15 cellular contexts compared by ENCODE assay signal in the genomic region with DNA sequence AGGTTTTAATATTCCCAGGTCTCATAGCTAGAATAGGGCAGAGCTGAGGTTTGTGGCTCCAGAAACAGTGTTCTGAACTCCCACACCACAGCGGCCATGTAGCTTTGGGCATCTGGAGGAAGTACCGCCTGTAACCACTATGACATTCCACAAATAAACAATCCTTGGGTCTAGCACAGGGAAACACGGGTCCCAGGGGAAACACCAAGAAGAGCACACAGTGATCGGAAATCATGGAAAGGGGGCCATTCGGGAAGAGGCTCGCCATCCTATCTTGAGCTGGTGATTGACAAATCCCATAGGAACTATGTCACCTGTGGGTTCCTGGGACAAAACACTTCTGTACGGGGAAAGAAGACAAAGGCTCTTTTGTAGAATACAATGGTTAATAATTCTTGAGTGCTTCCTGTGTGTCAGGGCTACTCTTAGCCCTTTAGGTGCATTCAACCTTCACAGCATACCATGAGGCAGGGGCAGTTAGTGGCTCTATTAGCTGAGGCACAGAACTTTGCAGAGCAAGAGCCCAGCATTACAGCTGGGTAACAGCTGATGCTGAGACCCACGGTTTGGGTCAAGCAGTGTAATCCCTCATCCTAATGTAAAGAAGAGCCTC.
DNase-seq lines count a peak whose midpoint lies in the region; ATAC-seq and TF ChIP-seq lines count a peak whose summit lies in the region.
"Had no signal": no experiment of that assay in that cellular context is flagged by ENCODE, and none has a peak within 500 bp of the region (broad histone marks: within the 10 kb centered on the region; RNA-seq: fewer than 3 reads in every experiment).

No MANE protein-coding gene starts in this region.

- no peak overlapping the region for H3K9ac ChIP-seq in mesendoderm (ENCODE audit: low read length)

- no peak overlapping the region for H2BK5ac ChIP-seq in mesendoderm (ENCODE audit: low read length)

- WGBS in mesendoderm (ENCODE audit: extremely low coverage, insufficient coverage, low lambda C conversion rate) = no CpG with 5 or more reads among the region's 8 CpGs
- WGBS in transverse colon (ENCODE audit: low coverage in 1 of 2), 2 donors = 64 to 66% methylated on average over 7 to 8 of the region's 8 CpGs

- TF ChIP-seq EP300 in transverse colon (IDR thresholded peaks at IDR 0.05; ENCODE audit: low read depth) = no peak

- no peak overlapping the region for H2AK5ac ChIP-seq in mesendoderm (ENCODE audit: low read length)

- no peaks in the 10 kb centered on the region for H3K79me1 ChIP-seq in mesendoderm (ENCODE audit: low read length)

- in situ Hi-C loops in transverse colon (cut with MboI; ENCODE audit: low pct_ligation_motif_present in 1 of 4, low pct_unique_long_range_greater_than_20kb in 1 of 4, low sequenced_read_pairs in 3 of 4) = no loop called here

- H3K56ac ChIP-seq in mesendoderm (ENCODE audit: low read length) = no peak overlapping the region

- H3K27ac ChIP-seq in mesendoderm (ENCODE audit: low read depth, low read length) (no peak overlapping the region), transverse colon (no peak overlapping the region)
- H3K27ac ChIP-seq: SK-N-MC had no signal

- no peak for TF ChIP-seq CTCF in transverse colon (IDR thresholded peaks at IDR 0.05)

- no peaks in the 10 kb centered on the region for H3K27me3 ChIP-seq in mesendoderm (ENCODE audit: insufficient read depth, low read length, poor library complexity)
- no peaks in the 10 kb centered on the region for H3K27me3 ChIP-seq in transverse colon

- H4K5ac ChIP-seq in mesendoderm (ENCODE audit: low read length) = no peak overlapping the region

- peaks cover 8% of the 10 kb centered on the region for H3K4me1 ChIP-seq in mesendoderm (ENCODE audit: control insufficient read depth, low read depth, low read length)
- H3K4me1 ChIP-seq in transverse colon = peaks cover 2 to 14% (median 4%) of the 10 kb centered on the region in 4 donors

- TF ChIP-seq POLR2A in transverse colon (IDR thresholded peaks at IDR 0.05) = no peak

- H3K4ac ChIP-seq in mesendoderm (ENCODE audit: low read depth, low read length) = no peak overlapping the region

- no peaks in the 10 kb centered on the region for H3K79me2 ChIP-seq in mesendoderm (ENCODE audit: control insufficient read depth, insufficient read depth, low read length)

- H3K4me3 ChIP-seq in mesendoderm (ENCODE audit: low read length) (no peak overlapping the region), transverse colon (no peak overlapping the region)
- H3K4me3 ChIP-seq: SK-N-MC had no signal

- H2BK15ac ChIP-seq in mesendoderm (replicated peaks; ENCODE audit: low read depth) = no peak overlapping the region

- H2BK120ac ChIP-seq in mesendoderm (ENCODE audit: low read depth, low read length) = no peak overlapping the region

- intact Hi-C loops in transverse colon (cut with DNase I; ENCODE audit: low total_unique reads) = no loop called here

- no peaks in the 10 kb centered on the region for H3K36me3 ChIP-seq in mesendoderm (ENCODE audit: control insufficient read depth, insufficient read depth, low read length)
- H3K36me3 ChIP-seq in transverse colon = no peaks in the 10 kb centered on the region

- peak; percentile 91 for DNase-seq in kidney tubule cell (ENCODE audit: low spot score)
- DNase-seq in mesendoderm = no peak
- DNase-seq in SKM-1 (lab: John Stamatoyannopoulos, UW; ENCODE audit: unreplicated experiment) = no peak
- no peak for DNase-seq in transverse colon
- DNase-seq: activated CD4-positive, CD25-positive, alpha-beta regulatory T cell treated with anti-CD3 and anti-CD28 coated beads, Interleukin-2, amount 50 U/mL, for 72 hours; CD4-positive, alpha-beta T cell; midbrain; NCI-H1048; NCI-H526; stimulated activated CD4-positive, alpha-beta T cell treated with anti-CD3 and anti-CD28 coated beads, Interleukin-2, amount 100 ng/mL, for 24 hours; stimulated activated naive CD4-positive, alpha-beta T cell had no signal

- H3K9me3 ChIP-seq in transverse colon = no peaks in the 10 kb centered on the region

- no peak overlapping the region for H3K23ac ChIP-seq in mesendoderm (ENCODE audit: low read length)

- no peak overlapping the region for H3K4me2 ChIP-seq in mesendoderm (ENCODE audit: low read length)

- H3K18ac ChIP-seq in mesendoderm (ENCODE audit: low read length) = no peak overlapping the region

- no peak overlapping the region for H4K8ac ChIP-seq in mesendoderm (ENCODE audit: low read depth, low read length)

- peak; percentile 56 for ATAC-seq in GM19023 (IDR thresholded peaks at IDR 0.05; ENCODE audit: unreplicated experiment)
- peak; percentile 67 for ATAC-seq in HG02678 (IDR thresholded peaks at IDR 0.05; ENCODE audit: unreplicated experiment)
- ATAC-seq in HG03558 (IDR thresholded peaks at IDR 0.05; ENCODE audit: extremely low read depth, unreplicated experiment) = peak; percentile 63
